Comparison of ENCODE assay signal across 8 cellular contexts in genomic region chr5:79235222-79235577, GRCh38. TPM values are rescaled to one million over a fixed set of nuclear protein-coding genes. Genes with fewer than 3 reads are reported as not detected.
A peak's percentile ranks its signal among the peaks of the same experiment; 100 is the strongest.
DNase-seq lines count a peak whose midpoint lies in the region; ATAC-seq and TF ChIP-seq lines count a peak whose summit lies in the region.

No MANE protein-coding gene starts in this region.

- DNase-seq in DMS 273 (lab: John Stamatoyannopoulos, UW; ENCODE audit: unreplicated experiment): peak; percentile 59
- no peak for DNase-seq in DMS 273 treated with DMSO at 0.1 percent for 48 hours (lab: John Stamatoyannopoulos, UW)
- no peak for DNase-seq in adrenal gland
- no peak for DNase-seq in kidney epithelial cell (ENCODE audit: low read depth)
- DNase-seq in tibial nerve (ENCODE audit: low spot score in 2 of 2): no peak

- no peaks in the 10 kb centered on the region for H3K36me3 ChIP-seq in adrenal gland (replicated peaks in 1 of 2)
- no peaks in the 10 kb centered on the region for H3K36me3 ChIP-seq in kidney epithelial cell (ENCODE audit: control insufficient read depth, insufficient read depth, low read length)
- H3K36me3 ChIP-seq in tibial nerve: peaks cover 0 to 3% (median 0%) of the 10 kb centered on the region in 3 donors

- H3K4me3 ChIP-seq in adrenal gland (peak overlapping the region; percentile 40 to 95 (median 60)), kidney epithelial cell (ENCODE audit: low read depth, low read length) (peak overlapping the region; percentile 88), tibial nerve (peak overlapping the region; percentile 70 to 94 (median 86))

- WGBS in adrenal gland, 4 donors: 21 to 27% (median 24%) methylated on average over 2 of the region's 2 CpGs
- 14 to 17% methylated on average over 2 of the region's 2 CpGs for WGBS in tibial nerve, 2 donors

- intact Hi-C loops in adrenal gland (cut with DNase I): no loop called here

- peaks cover 22 to 25% of the 10 kb centered on the region in 2 donors for H3K4me1 ChIP-seq in adrenal gland (replicated peaks in 1 of 2)
- peaks cover 0 to 30% (median 14%) of the 10 kb centered on the region in 4 donors for H3K4me1 ChIP-seq in tibial nerve

- peak; percentile 5 for ATAC-seq in HG03442 (IDR thresholded peaks at IDR 0.05; ENCODE audit: unreplicated experiment)
- no peak for ATAC-seq in HG02759 (IDR thresholded peaks at IDR 0.05; ENCODE audit: unreplicated experiment)
- no peak for ATAC-seq in GM19463 (IDR thresholded peaks at IDR 0.05; ENCODE audit: unreplicated experiment)

- no peak for TF ChIP-seq POLR2A in adrenal gland (IDR thresholded peaks at IDR 0.05)
- no peak for TF ChIP-seq POLR2A in tibial nerve (IDR thresholded peaks at IDR 0.05)

- H3K9me3 ChIP-seq in adrenal gland (replicated peaks in 1 of 3) (no peaks in the 10 kb centered on the region), tibial nerve (no peaks in the 10 kb centered on the region)

- no peak for TF ChIP-seq EP300 in tibial nerve (IDR thresholded peaks at IDR 0.05)

- no peak for TF ChIP-seq CTCF in adrenal gland (IDR thresholded peaks at IDR 0.05)
- TF ChIP-seq CTCF in kidney epithelial cell (IDR thresholded peaks at IDR 0.05; ENCODE audit: insufficient read depth, low read length, poor library complexity, severe bottlenecking): no peak
- no peak for TF ChIP-seq CTCF in tibial nerve (IDR thresholded peaks at IDR 0.05)

- no peaks in the 10 kb centered on the region for H3K27me3 ChIP-seq in adrenal gland
- no peaks in the 10 kb centered on the region for H3K27me3 ChIP-seq in kidney epithelial cell (ENCODE audit: control insufficient read depth, insufficient read depth, low read length)
- H3K27me3 ChIP-seq in tibial nerve: no peaks in the 10 kb centered on the region

- H3K27ac ChIP-seq in adrenal gland (peak overlapping the region in 4 of 5 donors; percentile 69 to 96 (median 94)), tibial nerve (peak overlapping the region in 3 of 4 donors; percentile 90 to 99 (median 98))

RNA-seq across cellular contexts. Expression of gene JMY, which starts 0.7 kb away (rescaled TPM):
- 10 to 100 TPM in 7 of 8 donors, 1 to 10 TPM in 1; 6.1 to 16.4 (median 12.2) TPM for total RNA-seq in adrenal gland
- polyA plus RNA-seq in adrenal gland: 1 to 10 TPM; 2.9 to 8.0 (median 7.3) TPM
- 12.5 and 13.0 TPM in 2 replicates for total RNA-seq in kidney epithelial cell
- 10 to 100 TPM; 14.7 to 25.7 (median 23.4) TPM for total RNA-seq in tibial nerve
